In the genomic region with DNA sequence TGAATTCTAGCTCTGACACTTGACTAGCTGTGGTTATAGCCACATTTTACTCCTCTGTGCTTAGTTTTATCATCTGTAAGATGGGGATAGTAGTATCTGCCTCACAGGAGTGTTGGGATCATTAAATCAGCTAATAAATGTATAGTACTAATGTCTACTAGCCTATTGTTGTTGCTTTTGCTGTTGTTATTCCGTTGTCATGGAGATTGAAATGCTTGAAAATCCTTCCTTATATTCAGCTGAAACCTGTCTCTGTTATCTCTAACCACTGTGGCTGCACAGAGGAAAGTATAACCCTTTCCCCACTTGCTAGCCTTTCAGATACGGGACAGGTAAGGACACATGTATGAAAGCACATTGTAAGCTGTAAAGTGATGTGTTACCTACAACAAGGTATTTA, we compare ENCODE assay signal across 31 cellular contexts.
"Had no signal": no experiment of that assay in that cellular context is flagged by ENCODE, and none has a peak within 500 bp of the region (broad histone marks: within the 10 kb centered on the region; RNA-seq: fewer than 3 reads in every experiment).

No MANE protein-coding gene starts in this region.

- H3K4me3 ChIP-seq: ascending aorta, Peyer's patch, SJSA1 had no signal

- H3K4me3 Mint-ChIP-seq: activated CD8-positive, alpha-beta memory T cell treated with anti-CD3 and anti-CD28 coated beads, Interleukin-2, amount 10 ng/mL, durations not matched to agents 7 days and 5 days; activated naive CD8-positive, alpha-beta T cell treated with anti-CD3 and anti-CD28 coated beads, Interleukin-2, amount 50 U/mL, for 24 hours; activated T-cell treated with anti-CD3 and anti-CD28 coated beads, Interleukin-2, amount 50 U/mL, for 24 hours; activated T-helper 1 cell treated with anti-CD3 and anti-CD28 coated beads, Interleukin-12 subunit alpha, Interleukin-12 subunit beta, Interleukin-2, Interleukin-4 antibody, amounts not matched to agents 30 ng/mL and 10 ng/mL and 1 ng/mL, durations not matched to agents 14 hours and 24 hours and 36 hours; brain; central memory CD8-positive, alpha-beta T cell; T-helper 1 cell treated with Interleukin-12 subunit alpha and Interleukin-12 subunit beta and Interleukin-4 antibody, amounts not matched to agents 30 μg/mL and 1 μg/mL, for 36 hours had no signal

- H3K27ac Mint-ChIP-seq: activated CD8-positive, alpha-beta memory T cell treated with anti-CD3 and anti-CD28 coated beads, Interleukin-2, amount 10 ng/mL, durations not matched to agents 7 days and 5 days; activated naive CD4-positive, alpha-beta T cell treated with anti-CD3 and anti-CD28 coated beads, Interleukin-2, amount 50 U/mL, for 72 hours; activated naive CD8-positive, alpha-beta T cell treated with anti-CD3 and anti-CD28 coated beads, Interleukin-2, amount 50 U/mL, for 24 hours; activated T-cell treated with anti-CD3 and anti-CD28 coated beads, Interleukin-2, amount 50 U/mL, for 24 hours; activated T-helper 1 cell treated with anti-CD3 and anti-CD28 coated beads, Interleukin-12 subunit alpha, Interleukin-12 subunit beta, Interleukin-2, Interleukin-4 antibody, amounts not matched to agents 30 ng/mL and 10 ng/mL and 1 ng/mL, durations not matched to agents 14 hours and 24 hours and 36 hours; T-helper 1 cell treated with Interleukin-12 subunit alpha and Interleukin-12 subunit beta and Interleukin-4 antibody, amounts not matched to agents 30 μg/mL and 1 μg/mL, for 36 hours had no signal

- DNase-seq: activated CD4-positive, alpha-beta T cell treated with anti-CD3 and anti-CD28 coated beads for 48 hours; activated CD4-positive, alpha-beta T cell treated with anti-CD3 and anti-CD28 coated beads, Interleukin-2, amount 50 U/mL, for 4 hours; activated CD4-positive, CD25-positive, alpha-beta regulatory T cell treated with anti-CD3 and anti-CD28 coated beads, Interleukin-2, amount 50 U/mL, for 72 hours; activated CD8-positive, alpha-beta memory T cell treated with anti-CD3 and anti-CD28 coated beads, Interleukin-2, amount 10 ng/mL, durations not matched to agents 7 days and 5 days; activated effector memory CD4-positive, alpha-beta T cell treated with Interleukin-2 at 50 U/mL for 16 hours; activated naive CD4-positive, alpha-beta T cell treated with Interleukin-2 at 50 U/mL for 16 hours; activated naive CD8-positive, alpha-beta T cell treated with anti-CD3 and anti-CD28 coated beads, Interleukin-2, amount 50 U/mL, for 24 hours; activated T-cell treated with anti-CD3 and anti-CD28 coated beads, Interleukin-2, amount 50 U/mL, for 24 hours; amniotic stem cell; Kasumi-1; NCI-H1048; NCI-H146; NCI-H187 treated with DMSO at 0.1 percent for 48 hours; NCI-H2081 treated with DMSO at 0.1 percent for 48 hours; NCI-H2171; NCI-H2227 treated with DMSO at 0.1 percent for 48 hours; NCI-H446 treated with DMSO at 0.1 percent for 48 hours; NCI-H524 treated with DMSO at 0.1 percent for 48 hours; NCI-H82; OCI-M1; Peyer's patch; SHP77 had no signal

- H3K27me3 Mint-ChIP-seq: activated CD8-positive, alpha-beta memory T cell treated with anti-CD3 and anti-CD28 coated beads, Interleukin-2, amount 10 ng/mL, durations not matched to agents 7 days and 5 days; activated naive CD8-positive, alpha-beta T cell treated with anti-CD3 and anti-CD28 coated beads, Interleukin-2, amount 50 U/mL, for 24 hours; central memory CD8-positive, alpha-beta T cell had no signal

- H3K9me3 ChIP-seq: ascending aorta, Peyer's patch, SJSA1 had no signal

- H3K27ac ChIP-seq: ascending aorta, Peyer's patch, RWPE1, SJSA1 had no signal

- H3K4me1 Mint-ChIP-seq: activated CD8-positive, alpha-beta memory T cell treated with anti-CD3 and anti-CD28 coated beads, Interleukin-2, amount 10 ng/mL, durations not matched to agents 7 days and 5 days; activated naive CD8-positive, alpha-beta T cell treated with anti-CD3 and anti-CD28 coated beads, Interleukin-2, amount 50 U/mL, for 24 hours; central memory CD8-positive, alpha-beta T cell had no signal

- H3K27me3 ChIP-seq: ascending aorta, Peyer's patch, SJSA1 had no signal

- H3K4me1 ChIP-seq: ascending aorta, Peyer's patch, SJSA1 had no signal

- H3K9me3 Mint-ChIP-seq: activated naive CD4-positive, alpha-beta T cell treated with anti-CD3 and anti-CD28 coated beads, Interleukin-2, amount 50 U/mL, for 72 hours; activated naive CD8-positive, alpha-beta T cell treated with anti-CD3 and anti-CD28 coated beads, Interleukin-2, amount 50 U/mL, for 24 hours; activated T-cell treated with anti-CD3 and anti-CD28 coated beads, Interleukin-2, amount 50 U/mL, for 24 hours; activated T-helper 1 cell treated with anti-CD3 and anti-CD28 coated beads, Interleukin-12 subunit alpha, Interleukin-12 subunit beta, Interleukin-2, Interleukin-4 antibody, amounts not matched to agents 30 ng/mL and 10 ng/mL and 1 ng/mL, durations not matched to agents 14 hours and 24 hours and 36 hours; brain; central memory CD8-positive, alpha-beta T cell; T-helper 1 cell treated with Interleukin-12 subunit alpha and Interleukin-12 subunit beta and Interleukin-4 antibody, amounts not matched to agents 30 μg/mL and 1 μg/mL, for 36 hours had no signal

- ATAC-seq: activated CD8-positive, alpha-beta memory T cell treated with anti-CD3 and anti-CD28 coated beads, Interleukin-2, amount 10 ng/mL, durations not matched to agents 7 days and 5 days; activated naive CD4-positive, alpha-beta T cell treated with anti-CD3 and anti-CD28 coated beads, Interleukin-2, amount 50 U/mL, for 72 hours; activated naive CD8-positive, alpha-beta T cell treated with anti-CD3 and anti-CD28 coated beads, Interleukin-2, amount 50 U/mL, for 24 hours; SK-N-SH treated with all-trans-retinoic acid at 6 μM for 48 hours had no signal

- H3K36me3 Mint-ChIP-seq: activated CD8-positive, alpha-beta memory T cell treated with anti-CD3 and anti-CD28 coated beads, Interleukin-2, amount 10 ng/mL, durations not matched to agents 7 days and 5 days; activated naive CD4-positive, alpha-beta T cell treated with anti-CD3 and anti-CD28 coated beads, Interleukin-2, amount 50 U/mL, for 72 hours had no signal

- H3K36me3 ChIP-seq: ascending aorta, Peyer's patch, SJSA1 had no signal
